ENCODE assay signal across 18 cellular contexts in genomic region chr12:104910196-104910840, GRCh38. TPM values are rescaled to one million over a fixed set of nuclear protein-coding genes. Genes with fewer than 3 reads are reported as not detected.
DNase-seq lines count a peak whose midpoint lies in the region; TF ChIP-seq lines count a peak whose summit lies in the region.
"Had no signal": no experiment of that assay in that cellular context is flagged by ENCODE, and none has a peak within 500 bp of the region (broad histone marks: within the 10 kb centered on the region; RNA-seq: fewer than 3 reads in every experiment).

No MANE protein-coding gene starts in this region.

- H3K27ac Mint-ChIP-seq in activated CD4-positive, alpha-beta memory T cell treated with anti-CD3 and anti-CD28 coated beads for 36 hours, result no peak overlapping the region
- H3K27ac Mint-ChIP-seq: activated CD8-positive, alpha-beta T cell treated with anti-CD3 and anti-CD28 coated beads for 36 hours; activated T-cell treated with anti-CD3 and anti-CD28 coated beads, Interleukin-2, amount 50 U/mL, for 72 hours; CD14-positive monocyte had no signal

- peak overlapping the region; percentile 66 for H3K27ac ChIP-seq in suprapubic skin
- H3K27ac ChIP-seq: pancreas had no signal

- peaks cover 14% of the 10 kb centered on the region for H3K4me1 ChIP-seq in HAP-1
- peaks cover 3% of the 10 kb centered on the region for H3K4me1 ChIP-seq in suprapubic skin
- H3K4me1 ChIP-seq: pancreas had no signal

- no peak for TF ChIP-seq CTCF in fibroblast of the aortic adventitia (IDR thresholded peaks at IDR 0.05; ENCODE audit: insufficient read depth, low read length)
- TF ChIP-seq CTCF in suprapubic skin (IDR thresholded peaks at IDR 0.05), result no peak

- H3K4me1 Mint-ChIP-seq in activated CD4-positive, alpha-beta memory T cell treated with anti-CD3 and anti-CD28 coated beads for 36 hours (ENCODE audit: low read depth), result no peaks in the 10 kb centered on the region
- H3K4me1 Mint-ChIP-seq: CD14-positive monocyte had no signal

- no peak for TF ChIP-seq POLR2A in suprapubic skin (IDR thresholded peaks at IDR 0.05)

- H3K36me3 ChIP-seq in HAP-1 (replicated peaks) (no peaks in the 10 kb centered on the region), suprapubic skin (no peaks in the 10 kb centered on the region), H7 (replicated peaks; ENCODE audit: control insufficient read depth, insufficient read depth, low read length) (no peaks in the 10 kb centered on the region)
- H3K36me3 ChIP-seq: pancreas had no signal

- in situ Hi-C loops in HAP-1 (cut with MboI; ENCODE audit: low sequenced_read_pairs), result no loop called here

- intact Hi-C loops in activated CD4-positive, alpha-beta memory T cell treated with anti-CD3 and anti-CD28 coated beads for 36 hours (cut with micrococcal nuclease), result no loop called here

- H3K4me3 ChIP-seq in HAP-1 (no peak overlapping the region), fibroblast of the aortic adventitia (ENCODE audit: low read depth, low read length) (no peak overlapping the region), suprapubic skin (no peak overlapping the region), H7 (ENCODE audit: insufficient read depth, low read depth, low read length) (no peak overlapping the region)
- H3K4me3 ChIP-seq: pancreas, smooth muscle cell had no signal

- no peak overlapping the region for H3K4me3 Mint-ChIP-seq in activated CD4-positive, alpha-beta memory T cell treated with anti-CD3 and anti-CD28 coated beads for 36 hours
- H3K4me3 Mint-ChIP-seq: activated CD8-positive, alpha-beta T cell treated with anti-CD3 and anti-CD28 coated beads for 36 hours; activated T-cell treated with anti-CD3 and anti-CD28 coated beads, Interleukin-2, amount 50 U/mL, for 72 hours; CD14-positive monocyte had no signal

- no peaks in the 10 kb centered on the region for H3K27me3 Mint-ChIP-seq in activated CD4-positive, alpha-beta memory T cell treated with anti-CD3 and anti-CD28 coated beads for 36 hours
- H3K27me3 Mint-ChIP-seq: activated CD8-positive, alpha-beta T cell treated with anti-CD3 and anti-CD28 coated beads for 36 hours had no signal

- no peaks in the 10 kb centered on the region for H3K36me3 Mint-ChIP-seq in activated CD4-positive, alpha-beta memory T cell treated with anti-CD3 and anti-CD28 coated beads for 36 hours
- H3K36me3 Mint-ChIP-seq: CD14-positive monocyte had no signal

- peak; percentile 55 to 75 for DNase-seq in HAP-1 (ENCODE audit: low spot score in 2 of 2)
- DNase-seq in amniotic epithelial cell (ENCODE audit: low read depth), result peak; percentile 34
- DNase-seq in fibroblast of the aortic adventitia (ENCODE audit: low read depth), result peak; percentile 83
- DNase-seq in suprapubic skin (ENCODE audit: low spot score in 2 of 2), result no peak
- DNase-seq in H7, result no peak
- DNase-seq in HUDEP-2 (lab: John Stamatoyannopoulos, UW; ENCODE audit: unreplicated experiment in 76 of 76), result no peak
- no peak for DNase-seq in NCI-H524 treated with DMSO at 0.1 percent for 48 hours (lab: John Stamatoyannopoulos, UW)
- no peak for DNase-seq in activated CD4-positive, alpha-beta memory T cell treated with anti-CD3 and anti-CD28 coated beads for 36 hours
- DNase-seq: activated CD8-positive, alpha-beta T cell treated with anti-CD3 and anti-CD28 coated beads for 36 hours; activated T-cell treated with anti-CD3 and anti-CD28 coated beads, Interleukin-2, amount 50 U/mL, for 72 hours; amniotic stem cell; DMS153; NCI-H1092; NCI-H2171; pancreas; trophoblast cell had no signal

- H3K9me3 ChIP-seq in HAP-1 (no peaks in the 10 kb centered on the region), suprapubic skin (no peaks in the 10 kb centered on the region)
- H3K9me3 ChIP-seq: pancreas had no signal

- CTCF ChIA-PET in activated CD4-positive, alpha-beta memory T cell treated with anti-CD3 and anti-CD28 coated beads for 36 hours (lab: Charles Lee), result no interaction called here

- POLR2A ChIA-PET in activated CD4-positive, alpha-beta memory T cell treated with anti-CD3 and anti-CD28 coated beads for 36 hours (lab: Charles Lee), result no interaction called here

- H3K9me3 Mint-ChIP-seq in activated CD4-positive, alpha-beta memory T cell treated with anti-CD3 and anti-CD28 coated beads for 36 hours, result no peaks in the 10 kb centered on the region
- H3K9me3 Mint-ChIP-seq: activated CD8-positive, alpha-beta T cell treated with anti-CD3 and anti-CD28 coated beads for 36 hours; activated T-cell treated with anti-CD3 and anti-CD28 coated beads, Interleukin-2, amount 50 U/mL, for 72 hours had no signal

- no peak for TF ChIP-seq EP300 in suprapubic skin (IDR thresholded peaks at IDR 0.05)

- H3K27me3 ChIP-seq in HAP-1 (ENCODE audit: low read depth) (no peaks in the 10 kb centered on the region), suprapubic skin (no peaks in the 10 kb centered on the region), H7 (ENCODE audit: control insufficient read depth, insufficient read depth, low read length) (no peaks in the 10 kb centered on the region)
- H3K27me3 ChIP-seq: pancreas had no signal

- 95% methylated on average over 1 of the region's 1 CpG for WGBS in suprapubic skin

RNA-seq across cellular contexts. Expression of gene SLC41A2, which starts 47.8 kb away (rescaled TPM):
- total RNA-seq in fibroblast of the aortic adventitia (ENCODE audit: low replicate concordance) (26.0 and 32.3 TPM in 2 replicates), suprapubic skin (10 to 100 TPM in 1 of 4 donors, 1 to 10 TPM in 3; 1.8 to 14.6 (median 6.6) TPM)
- 1.00 and 1.9 TPM in 2 replicates for total RNA-seq in H7 (2014; rRNA removed; shearing (Covaris generic))
- 1 to 10 TPM; 7.6 to 7.7 TPM for total RNA-seq in activated CD4-positive, alpha-beta memory T cell treated with anti-CD3 and anti-CD28 coated beads for 36 hours

Comparison
In these comparisons a context has a peak if more than half of its experiments do, and no peak if none do; other contexts are left out.
1. DNase-seq: peak in HAP-1 (2 of 2), amniotic epithelial cell (single experiment) and fibroblast of the aortic adventitia (single experiment); none in suprapubic skin (0 of 2), H7 (single experiment), HUDEP-2 (0 of 76), NCI-H524 treated with DMSO at 0.1 percent for 48 hours (single experiment) and activated CD4-positive, alpha-beta memory T cell treated with anti-CD3 and anti-CD28 coated beads for 36 hours (single experiment).